In the genomic region with DNA sequence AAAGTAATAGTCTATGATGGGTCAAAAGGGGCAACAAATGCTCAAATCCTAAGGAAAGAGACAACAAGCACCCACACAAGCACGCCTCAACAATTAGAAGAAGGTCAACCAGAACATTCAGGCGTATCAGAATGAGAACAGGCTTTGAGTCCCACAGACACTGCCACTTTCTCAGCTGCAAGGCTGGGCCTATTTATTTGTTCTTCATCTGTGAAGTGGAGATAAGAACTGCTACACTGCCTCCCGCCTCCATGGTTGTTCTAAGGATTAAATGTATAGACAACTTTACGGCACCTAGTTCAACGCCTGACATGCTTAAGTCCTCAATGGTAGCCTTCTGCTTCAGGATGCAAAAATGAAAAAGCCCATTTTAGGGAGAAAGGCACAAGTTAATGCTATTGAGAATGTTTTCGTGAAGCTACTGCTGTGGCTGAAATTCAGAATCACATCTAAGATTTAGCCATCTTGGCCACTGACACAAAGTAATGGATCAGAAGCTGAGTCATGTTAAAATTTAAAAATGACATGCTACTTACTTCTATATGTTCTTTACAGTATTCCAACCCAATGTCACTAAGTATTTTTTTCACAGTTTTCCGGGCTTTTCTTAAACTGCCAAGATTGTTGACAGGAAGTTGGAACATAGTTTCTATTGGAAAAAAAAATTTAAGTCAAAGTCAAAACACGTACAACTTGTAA, we compare ENCODE assay signal across 1 cellular context.
TF ChIP-seq lines count a peak whose summit lies in the region.

No MANE protein-coding gene starts in this region.

TF ChIP-seq in K562, 482 proteins besides CTCF, POLR2A, EP300 and RAD21 (continued from another document and continues in another):
- TF ChIP-seq ZNF23 (CRISPR knock-in tag; IDR thresholded peaks at IDR 0.05) (no peak), CHD1 (IDR thresholded peaks at IDR 0.05; ENCODE audit: low read length) (no peak), ZBTB8A (IDR thresholded peaks at IDR 0.05; ENCODE audit: partially characterized antibody) (no peak), TSC22D4 (tag; IDR thresholded peaks at IDR 0.05) (no peak), STAT5B (CRISPR knock-in tag; IDR thresholded peaks at IDR 0.05) (no peak), SRF (CRISPR knock-in tag; IDR thresholded peaks at IDR 0.05) (peak in 1 of 2 experiments; percentile 43; a peak in 1 of 4 replicates), ZFP30 (CRISPR knock-in tag; IDR thresholded peaks at IDR 0.05; ENCODE audit: borderline replicate concordance) (no peak), NFIX (CRISPR knock-in tag; IDR thresholded peaks at IDR 0.05; ENCODE audit: low read depth) (no peak), SREBF2 (CRISPR knock-in tag; IDR thresholded peaks at IDR 0.05) (no peak), L3MBTL2 (IDR thresholded peaks at IDR 0.05) (peak; percentile 66), GABPB2 (CRISPR knock-in tag; conservative IDR thresholded peaks at IDR 0.05) (no peak), NFRKB (IDR thresholded peaks at IDR 0.05; ENCODE audit: low read depth) (no peak), CREB1 (IDR thresholded peaks at IDR 0.05) (0 out of 2 replicates have a peak, but pooled peaks have one; percentile 29), CREB1 (CRISPR knock-in tag; IDR thresholded peaks at IDR 0.05) (no peak), MEIS2 (IDR thresholded peaks at IDR 0.05; ENCODE audit: partially characterized antibody) (peak; percentile 51), HNRNPK (IDR thresholded peaks at IDR 0.05; ENCODE audit: low read depth, low read length, poor library complexity, severe bottlenecking) (no peak), ZNF133 (CRISPR knock-in tag; IDR thresholded peaks at IDR 0.05) (no peak), CHD4 (IDR thresholded peaks at IDR 0.05; ENCODE audit: insufficient read depth, insufficient replicate concordance, low read depth, low read length, poor library complexity, severe bottlenecking) (no peak), GATA2 (CRISPR knock-in tag; IDR thresholded peaks at IDR 0.05) (peak; percentile 89), RFX1 (IDR thresholded peaks at IDR 0.05) (no peak), TFAM (CRISPR knock-in tag; conservative IDR thresholded peaks at IDR 0.05) (no peak), HLTF (IDR thresholded peaks at IDR 0.05) (no peak), PPARD (CRISPR knock-in tag; IDR thresholded peaks at IDR 0.05) (no peak)
- TF ChIP-seq, protein P1, sequence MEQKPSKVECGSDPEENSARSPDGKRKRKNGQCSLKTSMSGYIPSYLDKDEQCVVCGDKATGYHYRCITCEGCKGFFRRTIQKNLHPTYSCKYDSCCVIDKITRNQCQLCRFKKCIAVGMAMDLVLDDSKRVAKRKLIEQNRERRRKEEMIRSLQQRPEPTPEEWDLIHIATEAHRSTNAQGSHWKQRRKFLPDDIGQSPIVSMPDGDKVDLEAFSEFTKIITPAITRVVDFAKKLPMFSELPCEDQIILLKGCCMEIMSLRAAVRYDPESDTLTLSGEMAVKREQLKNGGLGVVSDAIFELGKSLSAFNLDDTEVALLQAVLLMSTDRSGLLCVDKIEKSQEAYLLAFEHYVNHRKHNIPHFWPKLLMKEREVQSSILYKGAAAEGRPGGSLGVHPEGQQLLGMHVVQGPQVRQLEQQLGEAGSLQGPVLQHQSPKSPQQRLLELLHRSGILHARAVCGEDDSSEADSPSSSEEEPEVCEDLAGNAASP (IDR thresholded peaks at IDR 0.05) = no peak
- TF ChIP-seq, protein P2, sequence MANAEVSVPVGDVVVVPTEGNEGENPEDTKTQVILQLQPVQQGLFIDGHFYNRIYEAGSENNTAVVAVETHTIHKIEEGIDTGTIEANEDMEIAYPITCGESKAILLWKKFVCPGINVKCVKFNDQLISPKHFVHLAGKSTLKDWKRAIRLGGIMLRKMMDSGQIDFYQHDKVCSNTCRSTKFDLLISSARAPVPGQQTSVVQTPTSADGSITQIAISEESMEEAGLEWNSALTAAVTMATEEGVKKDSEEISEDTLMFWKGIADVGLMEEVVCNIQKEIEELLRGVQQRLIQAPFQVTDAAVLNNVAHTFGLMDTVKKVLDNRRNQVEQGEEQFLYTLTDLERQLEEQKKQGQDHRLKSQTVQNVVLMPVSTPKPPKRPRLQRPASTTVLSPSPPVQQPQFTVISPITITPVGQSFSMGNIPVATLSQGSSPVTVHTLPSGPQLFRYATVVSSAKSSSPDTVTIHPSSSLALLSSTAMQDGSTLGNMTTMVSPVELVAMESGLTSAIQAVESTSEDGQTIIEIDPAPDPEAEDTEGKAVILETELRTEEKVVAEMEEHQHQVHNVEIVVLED (CRISPR knock-in tag; IDR thresholded peaks at IDR 0.05) = no peak
- TF ChIP-seq, protein P3, sequence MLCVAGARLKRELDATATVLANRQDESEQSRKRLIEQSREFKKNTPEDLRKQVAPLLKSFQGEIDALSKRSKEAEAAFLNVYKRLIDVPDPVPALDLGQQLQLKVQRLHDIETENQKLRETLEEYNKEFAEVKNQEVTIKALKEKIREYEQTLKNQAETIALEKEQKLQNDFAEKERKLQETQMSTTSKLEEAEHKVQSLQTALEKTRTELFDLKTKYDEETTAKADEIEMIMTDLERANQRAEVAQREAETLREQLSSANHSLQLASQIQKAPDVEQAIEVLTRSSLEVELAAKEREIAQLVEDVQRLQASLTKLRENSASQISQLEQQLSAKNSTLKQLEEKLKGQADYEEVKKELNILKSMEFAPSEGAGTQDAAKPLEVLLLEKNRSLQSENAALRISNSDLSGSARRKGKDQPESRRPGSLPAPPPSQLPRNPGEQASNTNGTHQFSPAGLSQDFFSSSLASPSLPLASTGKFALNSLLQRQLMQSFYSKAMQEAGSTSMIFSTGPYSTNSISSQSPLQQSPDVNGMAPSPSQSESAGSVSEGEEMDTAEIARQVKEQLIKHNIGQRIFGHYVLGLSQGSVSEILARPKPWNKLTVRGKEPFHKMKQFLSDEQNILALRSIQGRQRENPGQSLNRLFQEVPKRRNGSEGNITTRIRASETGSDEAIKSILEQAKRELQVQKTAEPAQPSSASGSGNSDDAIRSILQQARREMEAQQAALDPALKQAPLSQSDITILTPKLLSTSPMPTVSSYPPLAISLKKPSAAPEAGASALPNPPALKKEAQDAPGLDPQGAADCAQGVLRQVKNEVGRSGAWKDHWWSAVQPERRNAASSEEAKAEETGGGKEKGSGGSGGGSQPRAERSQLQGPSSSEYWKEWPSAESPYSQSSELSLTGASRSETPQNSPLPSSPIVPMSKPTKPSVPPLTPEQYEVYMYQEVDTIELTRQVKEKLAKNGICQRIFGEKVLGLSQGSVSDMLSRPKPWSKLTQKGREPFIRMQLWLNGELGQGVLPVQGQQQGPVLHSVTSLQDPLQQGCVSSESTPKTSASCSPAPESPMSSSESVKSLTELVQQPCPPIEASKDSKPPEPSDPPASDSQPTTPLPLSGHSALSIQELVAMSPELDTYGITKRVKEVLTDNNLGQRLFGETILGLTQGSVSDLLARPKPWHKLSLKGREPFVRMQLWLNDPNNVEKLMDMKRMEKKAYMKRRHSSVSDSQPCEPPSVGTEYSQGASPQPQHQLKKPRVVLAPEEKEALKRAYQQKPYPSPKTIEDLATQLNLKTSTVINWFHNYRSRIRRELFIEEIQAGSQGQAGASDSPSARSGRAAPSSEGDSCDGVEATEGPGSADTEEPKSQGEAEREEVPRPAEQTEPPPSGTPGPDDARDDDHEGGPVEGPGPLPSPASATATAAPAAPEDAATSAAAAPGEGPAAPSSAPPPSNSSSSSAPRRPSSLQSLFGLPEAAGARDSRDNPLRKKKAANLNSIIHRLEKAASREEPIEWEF (CRISPR knock-in tag; IDR thresholded peaks at IDR 0.05) = no peak
- TF ChIP-seq, protein P4, sequence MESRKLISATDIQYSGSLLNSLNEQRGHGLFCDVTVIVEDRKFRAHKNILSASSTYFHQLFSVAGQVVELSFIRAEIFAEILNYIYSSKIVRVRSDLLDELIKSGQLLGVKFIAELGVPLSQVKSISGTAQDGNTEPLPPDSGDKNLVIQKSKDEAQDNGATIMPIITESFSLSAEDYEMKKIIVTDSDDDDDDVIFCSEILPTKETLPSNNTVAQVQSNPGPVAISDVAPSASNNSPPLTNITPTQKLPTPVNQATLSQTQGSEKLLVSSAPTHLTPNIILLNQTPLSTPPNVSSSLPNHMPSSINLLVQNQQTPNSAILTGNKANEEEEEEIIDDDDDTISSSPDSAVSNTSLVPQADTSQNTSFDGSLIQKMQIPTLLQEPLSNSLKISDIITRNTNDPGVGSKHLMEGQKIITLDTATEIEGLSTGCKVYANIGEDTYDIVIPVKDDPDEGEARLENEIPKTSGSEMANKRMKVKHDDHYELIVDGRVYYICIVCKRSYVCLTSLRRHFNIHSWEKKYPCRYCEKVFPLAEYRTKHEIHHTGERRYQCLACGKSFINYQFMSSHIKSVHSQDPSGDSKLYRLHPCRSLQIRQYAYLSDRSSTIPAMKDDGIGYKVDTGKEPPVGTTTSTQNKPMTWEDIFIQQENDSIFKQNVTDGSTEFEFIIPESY (CRISPR knock-in tag; IDR thresholded peaks at IDR 0.05) = no peak
- TF ChIP-seq, protein P5, sequence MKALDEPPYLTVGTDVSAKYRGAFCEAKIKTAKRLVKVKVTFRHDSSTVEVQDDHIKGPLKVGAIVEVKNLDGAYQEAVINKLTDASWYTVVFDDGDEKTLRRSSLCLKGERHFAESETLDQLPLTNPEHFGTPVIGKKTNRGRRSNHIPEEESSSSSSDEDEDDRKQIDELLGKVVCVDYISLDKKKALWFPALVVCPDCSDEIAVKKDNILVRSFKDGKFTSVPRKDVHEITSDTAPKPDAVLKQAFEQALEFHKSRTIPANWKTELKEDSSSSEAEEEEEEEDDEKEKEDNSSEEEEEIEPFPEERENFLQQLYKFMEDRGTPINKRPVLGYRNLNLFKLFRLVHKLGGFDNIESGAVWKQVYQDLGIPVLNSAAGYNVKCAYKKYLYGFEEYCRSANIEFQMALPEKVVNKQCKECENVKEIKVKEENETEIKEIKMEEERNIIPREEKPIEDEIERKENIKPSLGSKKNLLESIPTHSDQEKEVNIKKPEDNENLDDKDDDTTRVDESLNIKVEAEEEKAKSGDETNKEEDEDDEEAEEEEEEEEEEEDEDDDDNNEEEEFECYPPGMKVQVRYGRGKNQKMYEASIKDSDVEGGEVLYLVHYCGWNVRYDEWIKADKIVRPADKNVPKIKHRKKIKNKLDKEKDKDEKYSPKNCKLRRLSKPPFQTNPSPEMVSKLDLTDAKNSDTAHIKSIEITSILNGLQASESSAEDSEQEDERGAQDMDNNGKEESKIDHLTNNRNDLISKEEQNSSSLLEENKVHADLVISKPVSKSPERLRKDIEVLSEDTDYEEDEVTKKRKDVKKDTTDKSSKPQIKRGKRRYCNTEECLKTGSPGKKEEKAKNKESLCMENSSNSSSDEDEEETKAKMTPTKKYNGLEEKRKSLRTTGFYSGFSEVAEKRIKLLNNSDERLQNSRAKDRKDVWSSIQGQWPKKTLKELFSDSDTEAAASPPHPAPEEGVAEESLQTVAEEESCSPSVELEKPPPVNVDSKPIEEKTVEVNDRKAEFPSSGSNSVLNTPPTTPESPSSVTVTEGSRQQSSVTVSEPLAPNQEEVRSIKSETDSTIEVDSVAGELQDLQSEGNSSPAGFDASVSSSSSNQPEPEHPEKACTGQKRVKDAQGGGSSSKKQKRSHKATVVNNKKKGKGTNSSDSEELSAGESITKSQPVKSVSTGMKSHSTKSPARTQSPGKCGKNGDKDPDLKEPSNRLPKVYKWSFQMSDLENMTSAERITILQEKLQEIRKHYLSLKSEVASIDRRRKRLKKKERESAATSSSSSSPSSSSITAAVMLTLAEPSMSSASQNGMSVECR (CRISPR knock-in tag; IDR thresholded peaks at IDR 0.05) = no peak
- TF ChIP-seq, protein P6, sequence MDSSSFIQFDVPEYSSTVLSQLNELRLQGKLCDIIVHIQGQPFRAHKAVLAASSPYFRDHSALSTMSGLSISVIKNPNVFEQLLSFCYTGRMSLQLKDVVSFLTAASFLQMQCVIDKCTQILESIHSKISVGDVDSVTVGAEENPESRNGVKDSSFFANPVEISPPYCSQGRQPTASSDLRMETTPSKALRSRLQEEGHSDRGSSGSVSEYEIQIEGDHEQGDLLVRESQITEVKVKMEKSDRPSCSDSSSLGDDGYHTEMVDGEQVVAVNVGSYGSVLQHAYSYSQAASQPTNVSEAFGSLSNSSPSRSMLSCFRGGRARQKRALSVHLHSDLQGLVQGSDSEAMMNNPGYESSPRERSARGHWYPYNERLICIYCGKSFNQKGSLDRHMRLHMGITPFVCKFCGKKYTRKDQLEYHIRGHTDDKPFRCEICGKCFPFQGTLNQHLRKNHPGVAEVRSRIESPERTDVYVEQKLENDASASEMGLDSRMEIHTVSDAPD (CRISPR knock-in tag; IDR thresholded peaks at IDR 0.05) = no peak
- TF ChIP-seq, protein P7, sequence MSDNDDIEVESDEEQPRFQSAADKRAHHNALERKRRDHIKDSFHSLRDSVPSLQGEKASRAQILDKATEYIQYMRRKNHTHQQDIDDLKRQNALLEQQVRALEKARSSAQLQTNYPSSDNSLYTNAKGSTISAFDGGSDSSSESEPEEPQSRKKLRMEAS (CRISPR knock-in tag; IDR thresholded peaks at IDR 0.05) = no peak
